In the genomic region with DNA sequence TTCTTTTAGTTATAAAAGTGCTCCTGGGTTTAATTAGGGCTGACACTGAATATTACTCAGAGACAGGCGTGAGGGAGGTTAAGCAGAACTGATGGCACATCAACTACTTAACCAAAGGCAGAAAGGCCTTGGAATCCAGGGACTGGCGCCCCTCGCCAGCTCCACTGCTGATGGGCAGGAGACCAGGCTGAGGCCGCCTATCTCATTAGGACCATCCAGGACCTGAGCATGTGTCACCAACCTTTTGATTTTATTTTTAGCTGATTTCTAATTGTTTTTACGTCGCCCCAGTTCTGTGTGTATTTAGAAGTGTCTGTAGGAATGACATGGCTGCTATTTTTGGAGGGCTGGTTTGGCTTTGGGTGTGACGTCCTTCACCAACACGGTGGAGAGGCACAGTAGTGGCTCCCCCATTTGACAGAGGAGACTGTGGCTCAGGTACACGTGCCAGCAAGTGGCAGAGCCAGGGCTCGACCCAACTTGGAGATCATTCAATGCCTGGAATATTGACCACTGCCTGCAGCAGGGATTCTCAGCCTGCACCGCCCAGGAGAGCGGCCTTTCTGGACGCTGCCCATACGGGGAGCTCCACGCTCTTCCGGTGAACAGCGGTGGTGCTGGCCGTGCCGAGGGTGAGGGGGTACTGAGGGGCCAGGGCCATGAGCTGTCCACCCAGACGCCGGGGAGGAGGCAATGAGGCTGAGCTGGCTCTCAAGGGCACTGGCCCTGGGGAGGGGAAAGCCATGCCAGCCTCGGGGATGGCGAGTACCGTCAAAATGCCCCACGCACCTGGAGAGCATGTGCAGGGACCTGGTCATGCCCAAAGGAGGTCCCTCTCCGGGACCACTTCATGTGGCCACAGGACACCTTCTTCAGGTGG, we compare ENCODE assay signal across 29 cellular contexts.
A peak's percentile ranks its signal among the peaks of the same experiment; 100 is the strongest.
DNase-seq lines count a peak whose midpoint lies in the region; ATAC-seq and TF ChIP-seq lines count a peak whose summit lies in the region.
"Had no signal": no experiment of that assay in that cellular context is flagged by ENCODE, and none has a peak within 500 bp of the region (broad histone marks: within the 10 kb centered on the region; RNA-seq: fewer than 3 reads in every experiment).

No MANE protein-coding gene starts in this region.

- H3K27ac Mint-ChIP-seq in osteocyte (ENCODE audit: unreplicated experiment) (no peak overlapping the region), type B pancreatic cell (no peak overlapping the region)
- H3K27ac Mint-ChIP-seq: CD4-positive, CD25-positive, alpha-beta regulatory T cell had no signal

- H3K36me3 ChIP-seq in left ventricle myocardium inferior: no peaks in the 10 kb centered on the region
- H3K36me3 ChIP-seq: BE2C, Peyer's patch, SJSA1 had no signal

- TF ChIP-seq CTCF in left ventricle myocardium inferior (IDR thresholded peaks at IDR 0.05; ENCODE audit: borderline replicate concordance) (no peak), osteocyte (IDR thresholded peaks at IDR 0.05) (no peak), type B pancreatic cell (conservative IDR thresholded peaks at IDR 0.05) (no peak)

- no peak overlapping the region for H3K27ac ChIP-seq in left ventricle myocardium inferior (replicated peaks)
- H3K27ac ChIP-seq: A549, HL-60, Peyer's patch, SJSA1 had no signal

- peaks cover 6% of the 10 kb centered on the region for H3K4me1 ChIP-seq in left ventricle myocardium inferior
- H3K4me1 ChIP-seq: A549, BE2C, Peyer's patch, SJSA1 had no signal

- intact Hi-C loops in Right ventricle myocardium superior (cut with DNase I) (no loop called here), left ventricle myocardium inferior (cut with micrococcal nuclease) (no loop called here), left ventricle myocardium superior (cut with micrococcal nuclease) (no loop called here)

- H3K9me3 Mint-ChIP-seq in osteocyte (ENCODE audit: unreplicated experiment) (peaks cover 2% of the 10 kb centered on the region), type B pancreatic cell (no peaks in the 10 kb centered on the region)

- H3K27me3 Mint-ChIP-seq in osteocyte (ENCODE audit: unreplicated experiment): no peaks in the 10 kb centered on the region
- peaks cover 9% of the 10 kb centered on the region for H3K27me3 Mint-ChIP-seq in type B pancreatic cell

- H3K4me3 Mint-ChIP-seq in osteocyte (ENCODE audit: unreplicated experiment) (no peak overlapping the region), type B pancreatic cell (no peak overlapping the region)
- H3K4me3 Mint-ChIP-seq: CD4-positive, CD25-positive, alpha-beta regulatory T cell had no signal

- peaks cover under 1% of the 10 kb centered on the region for H3K9me3 ChIP-seq in left ventricle myocardium inferior (replicated peaks)
- H3K9me3 ChIP-seq: A549, BE2C, Peyer's patch, SJSA1 had no signal

- H3K4me1 Mint-ChIP-seq in osteocyte (ENCODE audit: unreplicated experiment) (no peaks in the 10 kb centered on the region), type B pancreatic cell (ENCODE audit: unreplicated experiment) (peaks cover 8% of the 10 kb centered on the region)
- H3K4me1 Mint-ChIP-seq: CD4-positive, CD25-positive, alpha-beta regulatory T cell had no signal

- no peaks in the 10 kb centered on the region for H3K36me3 Mint-ChIP-seq in osteocyte (ENCODE audit: unreplicated experiment)
- no peaks in the 10 kb centered on the region for H3K36me3 Mint-ChIP-seq in type B pancreatic cell
- H3K36me3 Mint-ChIP-seq: CD4-positive, CD25-positive, alpha-beta regulatory T cell had no signal

- H3K4me3 ChIP-seq in left ventricle myocardium inferior: no peak overlapping the region
- H3K4me3 ChIP-seq: A549, GM12878, Peyer's patch, SJSA1 had no signal

- peaks cover 5% of the 10 kb centered on the region for H3K27me3 ChIP-seq in left ventricle myocardium inferior (ENCODE audit: low read depth)
- H3K27me3 ChIP-seq: Peyer's patch, SJSA1 had no signal

- DNase-seq in Right ventricle myocardium superior (no peak), left ventricle myocardium inferior (no peak), left ventricle myocardium superior (no peak), osteocyte (ENCODE audit: extremely low spot score, unreplicated experiment) (peak; percentile 76), type B pancreatic cell (ENCODE audit: extremely low spot score, unreplicated experiment) (peak; percentile 50), C1 segment of cervical spinal cord (lab: John Stamatoyannopoulos, UW) (no peak), D341Med (ENCODE audit: low spot score) (no peak)
- DNase-seq: BE2C; CD4-positive, CD25-positive, alpha-beta regulatory T cell; COR-L47; DND-41; GOT3; HCEC 1CT; KBM-7; MM.1S; NCI-H1048; NCI-H1417 treated with DMSO at 0.1 percent for 48 hours; NCI-H187; NCI-H2227 treated with DMSO at 0.1 percent for 48 hours; NCI-H524; NCI-H774; NK-92 treated with Interleukin-12 subunit alpha and Interleukin-12 subunit beta, amount 100 ng/mL, for 24 hours; Peyer's patch had no signal

- peak; percentile 41 for ATAC-seq in Right ventricle myocardium superior (ENCODE audit: poor library complexity)
- peak; percentile 76 for ATAC-seq in left ventricle myocardium superior
- no peak for ATAC-seq in HG02610 (IDR thresholded peaks at IDR 0.05; ENCODE audit: unreplicated experiment)
- ATAC-seq: A549, GM12878, HepG2 had no signal

Comparison
In these comparisons a context has a peak if more than half of its experiments do, and no peak if none do; other contexts are left out.
1. DNase-seq: peak in osteocyte (single experiment) and type B pancreatic cell (single experiment); none in Right ventricle myocardium superior (single experiment), left ventricle myocardium inferior (single experiment), left ventricle myocardium superior (single experiment), C1 segment of cervical spinal cord (0 of 14) and D341Med (single experiment).